ENCODE assay signal across 8 cellular contexts in the genomic region with DNA sequence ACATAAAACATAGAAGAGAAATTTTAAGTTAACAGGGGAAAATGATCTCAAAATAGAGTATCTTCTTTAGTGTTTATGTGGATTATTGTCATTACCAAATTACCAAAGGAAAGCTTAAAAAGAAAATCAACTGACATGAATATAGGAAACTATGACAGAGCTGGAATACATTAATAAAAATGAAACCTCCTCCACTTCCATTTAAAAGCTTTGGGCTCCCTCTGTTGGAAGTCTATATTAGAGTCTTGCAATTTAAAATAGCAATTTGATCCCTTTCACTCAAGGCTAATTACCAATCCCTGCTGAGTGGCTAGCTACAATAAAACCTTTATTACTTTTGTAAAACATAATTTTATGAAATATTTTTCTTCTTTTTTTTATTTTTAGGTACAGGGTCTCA.
DNase-seq lines count a peak whose midpoint lies in the region; ATAC-seq, FAIRE-seq and TF ChIP-seq lines count a peak whose summit lies in the region.

No MANE protein-coding gene starts in this region.

- TF ChIP-seq CTCF in AG09319 (IDR thresholded peaks at IDR 0.05; ENCODE audit: low read depth, low read length), result peak; percentile 24

- DNase-seq in AG09319 (ENCODE audit: extremely low read depth, low read depth) (no peak), GM19239 (ENCODE audit: insufficient read length, low spot score) (peak; percentile 1), NCI-H524 (lab: John Stamatoyannopoulos, UW) (peak; percentile 43 to 81), medulla oblongata (ENCODE audit: extremely low spot score) (peak; percentile 31)
- peak; percentile 21 for DNase-seq in central memory CD4-positive, alpha-beta T cell
- DNase-seq in activated CD4-positive, alpha-beta T cell treated with anti-CD3 and anti-CD28 coated beads for 1 hour, result no peak

- ATAC-seq in HG03045 (IDR thresholded peaks at IDR 0.05; ENCODE audit: unreplicated experiment) (no peak), GM21528 (IDR thresholded peaks at IDR 0.05; ENCODE audit: low FRiP score, unreplicated experiment) (no peak)

- peak; percentile 8 for FAIRE-seq in GM19239 (lab: Jason Lieb, UNC)

Comparison
In these comparisons a context has a peak if more than half of its experiments do, and no peak if none do; other contexts are left out.
1. DNase-seq: peak in GM19239 (single experiment), NCI-H524 (2 of 2), central memory CD4-positive, alpha-beta T cell (single experiment) and medulla oblongata (single experiment); none in AG09319 (single experiment) and activated CD4-positive, alpha-beta T cell treated with anti-CD3 and anti-CD28 coated beads for 1 hour (single experiment).